ENCODE assay signal across 1 cellular context in genomic region chr20:25213566-25214415, GRCh38.
A peak's percentile ranks its signal among the peaks of the same experiment; 100 is the strongest.
TF ChIP-seq lines count a peak whose summit lies in the region.

No MANE protein-coding gene starts in this region.

TF ChIP-seq in HepG2, 621 proteins besides CTCF, POLR2A, EP300 and RAD21:
- TF ChIP-seq ZNF687 (CRISPR knock-in tag; IDR thresholded peaks at IDR 0.05) (peak; percentile 14; the same call in 1 of the 2 replicates), RBFOX2 (IDR thresholded peaks at IDR 0.05; ENCODE audit: low read depth, low read length) (0 out of 2 replicates have a peak, but pooled peaks have one; percentile 18), HHEX (CRISPR knock-in tag; IDR thresholded peaks at IDR 0.05) (no peak), AGO2 (optimal IDR thresholded peaks at IDR 0.05; ENCODE audit: low read depth, low read length) (peak; percentile 86), ZFP91 (CRISPR knock-in tag; IDR thresholded peaks at IDR 0.05; ENCODE audit: borderline replicate concordance) (0 out of 2 replicates have a peak, but pooled peaks have one; percentile 28), CAMTA2 (CRISPR knock-in tag; IDR thresholded peaks at IDR 0.05; ENCODE audit: borderline replicate concordance) (no peak), ZSCAN9 (CRISPR knock-in tag; IDR thresholded peaks at IDR 0.05; ENCODE audit: borderline replicate concordance) (no peak), ZNF121 (CRISPR knock-in tag; IDR thresholded peaks at IDR 0.05) (peak; percentile 89), TBX3 (IDR thresholded peaks at IDR 0.05; ENCODE audit: borderline replicate concordance) (no peak), AGO1 (IDR thresholded peaks at IDR 0.05; ENCODE audit: low read depth, low read length, poor library complexity, severe bottlenecking) (peak; percentile 43)
